15 cellular contexts compared by ENCODE assay signal in genomic region chr2:31060397-31060796, GRCh38.
"Had no signal": no experiment of that assay in that cellular context is flagged by ENCODE, and none has a peak within 500 bp of the region (broad histone marks: within the 10 kb centered on the region; RNA-seq: fewer than 3 reads in every experiment).

No MANE protein-coding gene starts in this region.

- H3K27me3 Mint-ChIP-seq: activated naive CD8-positive, alpha-beta T cell treated with anti-CD3 and anti-CD28 coated beads, Interleukin-2, amount 10 ng/mL, durations not matched to agents 7 days and 5 days; stimulated activated naive CD8-positive, alpha-beta T cell treated with anti-CD3 and anti-CD28 coated beads, Interleukin-15, Interleukin-2, amounts not matched to agents 100 ng/mL and 50 ng/mL, for 24 hours had no signal

- H3K4me3 ChIP-seq: heart left ventricle, lower lobe of right lung, thoracic aorta had no signal

- H3K4me1 Mint-ChIP-seq: activated CD4-positive, alpha-beta T cell treated with anti-CD3 and anti-CD28 coated beads for 36 hours; activated naive CD8-positive, alpha-beta T cell treated with anti-CD3 and anti-CD28 coated beads, Interleukin-2, amount 10 ng/mL, durations not matched to agents 7 days and 5 days had no signal

- H3K4me3 Mint-ChIP-seq: activated CD4-positive, alpha-beta T cell treated with anti-CD3 and anti-CD28 coated beads for 36 hours; activated CD8-positive, alpha-beta T cell treated with anti-CD3 and anti-CD28 coated beads for 36 hours; activated naive CD8-positive, alpha-beta T cell treated with anti-CD3 and anti-CD28 coated beads, Interleukin-2, amount 10 ng/mL, durations not matched to agents 7 days and 5 days; nephron progenitor cell; stimulated activated naive CD8-positive, alpha-beta T cell treated with anti-CD3 and anti-CD28 coated beads, Interleukin-15, Interleukin-2, amounts not matched to agents 100 ng/mL and 50 ng/mL, for 24 hours had no signal

- ATAC-seq: activated CD4-positive, alpha-beta T cell treated with anti-CD3 and anti-CD28 coated beads for 36 hours; activated CD8-positive, alpha-beta T cell treated with anti-CD3 and anti-CD28 coated beads for 36 hours; heart left ventricle; lower lobe of right lung had no signal

- H3K4me1 ChIP-seq: lower lobe of right lung had no signal

- H3K36me3 Mint-ChIP-seq: activated naive CD8-positive, alpha-beta T cell treated with anti-CD3 and anti-CD28 coated beads, Interleukin-2, amount 10 ng/mL, durations not matched to agents 7 days and 5 days had no signal

- H3K36me3 ChIP-seq: heart left ventricle, lower lobe of right lung, thoracic aorta, WERI-Rb-1 had no signal

- H3K9me3 ChIP-seq: heart left ventricle, lower lobe of right lung, thoracic aorta had no signal

- H3K27ac Mint-ChIP-seq: activated CD4-positive, alpha-beta T cell treated with anti-CD3 and anti-CD28 coated beads for 36 hours; activated CD8-positive, alpha-beta T cell treated with anti-CD3 and anti-CD28 coated beads for 36 hours; activated naive CD8-positive, alpha-beta T cell treated with anti-CD3 and anti-CD28 coated beads, Interleukin-2, amount 10 ng/mL, durations not matched to agents 7 days and 5 days; nephron progenitor cell; stimulated activated naive CD8-positive, alpha-beta T cell treated with anti-CD3 and anti-CD28 coated beads, Interleukin-15, Interleukin-2, amounts not matched to agents 100 ng/mL and 50 ng/mL, for 24 hours had no signal

- H3K27me3 ChIP-seq: heart left ventricle had no signal

- H3K9me3 Mint-ChIP-seq: activated CD8-positive, alpha-beta T cell treated with anti-CD3 and anti-CD28 coated beads for 36 hours; activated naive CD8-positive, alpha-beta T cell treated with anti-CD3 and anti-CD28 coated beads, Interleukin-2, amount 10 ng/mL, durations not matched to agents 7 days and 5 days; stimulated activated naive CD8-positive, alpha-beta T cell treated with anti-CD3 and anti-CD28 coated beads, Interleukin-15, Interleukin-2, amounts not matched to agents 100 ng/mL and 50 ng/mL, for 24 hours had no signal

- DNase-seq: activated CD4-positive, alpha-beta T cell treated with anti-CD3 and anti-CD28 coated beads for 36 hours; activated CD8-positive, alpha-beta memory T cell treated with anti-CD3 and anti-CD28 coated beads, Interleukin-2, amount 50 U/mL, for 48 hours; activated CD8-positive, alpha-beta T cell treated with anti-CD3 and anti-CD28 coated beads for 36 hours; activated naive CD8-positive, alpha-beta T cell treated with anti-CD3 and anti-CD28 coated beads, Interleukin-2, amount 10 ng/mL, durations not matched to agents 7 days and 5 days; anterior cingulate cortex; foreskin melanocyte; heart left ventricle; lower lobe of right lung; nephron progenitor cell; stimulated activated CD4-positive, alpha-beta T cell treated with anti-CD3 and anti-CD28 coated beads, Interleukin-4, amount 100 ng/mL, for 1 hour; stimulated activated CD8-positive, alpha-beta memory T cell treated with anti-CD3 and anti-CD28 coated beads, Interleukin-4, amount 100 ng/mL, for 48 hours; T1000; WERI-Rb-1 had no signal

- H3K27ac ChIP-seq: heart left ventricle, lower lobe of right lung, thoracic aorta, WERI-Rb-1 had no signal
